Comparison of ENCODE assay signal across 8 cellular contexts in the genomic region with DNA sequence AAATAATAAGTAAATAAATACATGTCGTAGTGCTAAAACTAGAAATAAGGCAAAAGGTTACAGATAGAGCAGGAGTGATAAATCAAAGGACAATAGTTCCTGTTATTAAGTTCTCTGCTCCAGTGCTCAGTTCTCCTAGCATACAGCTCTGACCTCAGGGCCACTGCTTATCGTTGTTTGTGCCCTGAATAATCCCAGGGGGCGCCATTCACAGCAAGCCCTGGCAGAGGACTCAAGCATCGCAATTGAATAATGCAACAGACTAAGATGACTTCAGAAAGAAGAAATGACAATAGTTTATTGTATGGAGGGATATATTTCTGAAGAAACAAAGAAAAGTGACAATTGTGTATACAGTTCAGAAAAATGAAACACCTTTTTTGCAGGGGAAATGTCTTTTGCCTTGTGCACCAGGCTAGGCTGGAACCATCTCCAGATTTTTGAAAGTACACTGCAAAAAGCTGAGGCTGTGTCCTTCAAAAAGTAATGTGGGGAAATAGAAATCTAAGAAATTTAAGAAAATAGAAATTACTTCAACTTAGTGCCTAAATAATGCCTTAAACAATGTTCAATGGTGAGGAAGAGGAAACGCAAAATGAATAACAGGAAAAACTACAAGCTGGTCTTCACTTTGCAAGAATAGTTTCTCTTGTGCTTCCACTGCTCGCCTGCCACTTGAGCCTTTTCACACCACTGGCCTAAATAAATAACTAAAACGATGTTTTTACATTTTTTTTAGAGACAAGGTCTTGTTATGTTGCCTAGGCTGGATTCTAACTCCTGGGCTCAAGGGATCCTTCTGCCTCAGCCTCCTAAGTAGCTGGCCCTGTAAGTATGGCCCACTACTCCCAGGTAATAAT. TPM values are rescaled to one million over a fixed set of nuclear protein-coding genes. Genes with fewer than 3 reads are reported as not detected.
DNase-seq lines count a peak whose midpoint lies in the region; ATAC-seq and TF ChIP-seq lines count a peak whose summit lies in the region.

No MANE protein-coding gene starts in this region.

- dilution Hi-C loops in mammary epithelial cell (cut with HindIII; ENCODE audit: low sequenced_read_pairs): no loop called here

- H3K36me3 ChIP-seq in mammary epithelial cell (ENCODE audit: insufficient read depth, low read length): no peaks in the 10 kb centered on the region
- H3K36me3 ChIP-seq in transverse colon: no peaks in the 10 kb centered on the region

- no peak overlapping the region for H3K4me2 ChIP-seq in mammary epithelial cell (ENCODE audit: insufficient read depth, low read depth, low read length)

- no peak overlapping the region for H2AFZ ChIP-seq in mammary epithelial cell (ENCODE audit: low read depth, low read length)

- H3K9me3 ChIP-seq in mammary epithelial cell (replicated peaks; ENCODE audit: insufficient read depth, low read length) (no peaks in the 10 kb centered on the region), transverse colon (no peaks in the 10 kb centered on the region)

- H3K9ac ChIP-seq in mammary epithelial cell (ENCODE audit: insufficient read depth, low read length): no peak overlapping the region

- no peak overlapping the region for H3K27ac ChIP-seq in mammary epithelial cell (ENCODE audit: insufficient read depth, low read depth, low read length)
- no peak overlapping the region for H3K27ac ChIP-seq in transverse colon

- peak; percentile 73 for ATAC-seq in HG03159 (IDR thresholded peaks at IDR 0.05; ENCODE audit: unreplicated experiment)
- no peak for ATAC-seq in HG03196 (IDR thresholded peaks at IDR 0.05; ENCODE audit: unreplicated experiment)

- intact Hi-C loops in mammary epithelial cell (cut with micrococcal nuclease) (no loop called here), transverse colon (cut with DNase I; ENCODE audit: low total_unique reads) (no loop called here)

- TF ChIP-seq CTCF in mammary epithelial cell (conservative IDR thresholded peaks at IDR 0.05 in 1 of 2, IDR thresholded peaks at IDR 0.05 in 1 of 2; ENCODE audit: extremely low read depth in 1 of 2, insufficient read depth in 1 of 2, low read depth in 1 of 2, low read length in 2 of 2) (peak; percentile 40), transverse colon (IDR thresholded peaks at IDR 0.05) (peak; percentile 23 to 40 (median 32))

- TF ChIP-seq EP300 in transverse colon (IDR thresholded peaks at IDR 0.05; ENCODE audit: low read depth): no peak

- BruUV-seq in mammary epithelial cell (replicated peaks; lab: Mats Ljungman, UMichigan): no TSS peak

- DNase-seq in ELF-1 (ENCODE audit: low read depth, low spot score) (peak; percentile 30), T-helper 2 cell (peak in 4 of 5 experiments; percentile 12 to 62 (median 22)), mammary epithelial cell (no peak), medulla oblongata (ENCODE audit: extremely low spot score) (peak; percentile 64), transverse colon (peak; percentile 58), NK-92 (lab: John Stamatoyannopoulos, UW; ENCODE audit: unreplicated experiment) (no peak)

- no peak overlapping the region for H3K4me3 ChIP-seq in mammary epithelial cell (replicated peaks in 1 of 3; ENCODE audit: insufficient read depth in 1 of 3, low read depth in 2 of 3, low read length in 3 of 3)
- H3K4me3 ChIP-seq in transverse colon: no peak overlapping the region

- no peak for TF ChIP-seq POLR2A in transverse colon (IDR thresholded peaks at IDR 0.05)

- H3K79me2 ChIP-seq in mammary epithelial cell (ENCODE audit: insufficient read depth, low read length): no peaks in the 10 kb centered on the region

- WGBS in mammary epithelial cell (ENCODE audit: low coverage, missing lambda C conversion rate): 55% methylated on average over 7 of the region's 7 CpGs
- 39 to 49% methylated on average over 5 to 7 of the region's 7 CpGs for WGBS in transverse colon (ENCODE audit: low coverage in 1 of 2), 2 donors

- no peaks in the 10 kb centered on the region for H3K27me3 ChIP-seq in mammary epithelial cell (ENCODE audit: insufficient read depth, low read length)
- H3K27me3 ChIP-seq in transverse colon: no peaks in the 10 kb centered on the region

- H4K20me1 ChIP-seq in mammary epithelial cell (ENCODE audit: insufficient read depth, low read length): no peaks in the 10 kb centered on the region

- H3K4me1 ChIP-seq in mammary epithelial cell (ENCODE audit: insufficient read depth, low read length): no peaks in the 10 kb centered on the region
- peaks cover 0 to 13% (median 0%) of the 10 kb centered on the region in 4 donors for H3K4me1 ChIP-seq in transverse colon

- in situ Hi-C loops in mammary epithelial cell (cut with MboI; ENCODE audit: low sequenced_read_pairs in 2 of 2) (no loop called here), transverse colon (cut with MboI; ENCODE audit: low pct_ligation_motif_present in 1 of 4, low pct_unique_long_range_greater_than_20kb in 1 of 4, low sequenced_read_pairs in 3 of 4) (no loop called here)

- CTCF ChIA-PET in mammary epithelial cell (lab: Charles Lee; ENCODE audit: low non-redundant PET): interaction anchor here (0.5 to 0.8 kb wide), 3 partner anchors 12 to 1975 kb away, joined by 3 to 8 read pairs (median 3); no protein-coding TSS in a partner anchor

RNA-seq across cellular contexts. Expression of gene CCNYL1, which starts 19.0 kb away (rescaled TPM):
- total RNA-seq in mammary epithelial cell (10 to 100 TPM; 11.2 to 30.0 TPM), transverse colon (10 to 100 TPM; 30.0 to 99.5 (median 31.7) TPM)
- 16.3 TPM for polyA plus RNA-seq in mammary epithelial cell
- polyA minus RNA-seq in mammary epithelial cell: 28.4 TPM

Comparison
In these comparisons a context has a peak if more than half of its experiments do, and no peak if none do; other contexts are left out.
1. DNase-seq: peak in ELF-1 (single experiment), T-helper 2 cell (4 of 5), medulla oblongata (single experiment) and transverse colon (single experiment); none in mammary epithelial cell (single experiment) and NK-92 (single experiment).